24 cellular contexts compared by ENCODE assay signal in genomic region chr16:72620348-72620747, GRCh38.
"Had no signal": no experiment of that assay in that cellular context is flagged by ENCODE, and none has a peak within 500 bp of the region (broad histone marks: within the 10 kb centered on the region; RNA-seq: fewer than 3 reads in every experiment).

No MANE protein-coding gene starts in this region.

- H3K4me1 Mint-ChIP-seq: stimulated activated naive CD8-positive, alpha-beta T cell treated with anti-CD3 and anti-CD28 coated beads, Interleukin-15, amount 100 ng/mL, for 72 hours had no signal

- H3K27ac Mint-ChIP-seq: natural killer cell treated with Interleukin-12 subunit alpha and Interleukin-12 subunit beta and Interleukin-15 and Interleukin-18, amount 100 ng/mL, for 72 hours; stimulated activated naive B cell treated with anti-CD40 and anti-IgM and Interleukin-4, amounts not matched to agents 10 μg/mL and 1 μg/mL and 100 μg/mL, for 72 hours; stimulated activated naive CD8-positive, alpha-beta T cell treated with anti-CD3 and anti-CD28 coated beads, Interleukin-15, amount 100 ng/mL, for 72 hours had no signal

- FAIRE-seq: kidney, pancreas had no signal

- H3K27me3 Mint-ChIP-seq: natural killer cell treated with Interleukin-12 subunit alpha and Interleukin-12 subunit beta and Interleukin-15 and Interleukin-18, amount 100 ng/mL, for 72 hours; stimulated activated naive B cell treated with anti-CD40 and anti-IgM and Interleukin-4, amounts not matched to agents 10 μg/mL and 1 μg/mL and 100 μg/mL, for 72 hours; stimulated activated naive CD8-positive, alpha-beta T cell treated with anti-CD3 and anti-CD28 coated beads, Interleukin-15, amount 100 ng/mL, for 72 hours had no signal

- H3K36me3 ChIP-seq: pancreas, prostate gland, spleen, tibial nerve had no signal

- H3K27me3 ChIP-seq: dorsolateral prefrontal cortex, hepatocyte, pancreas, spleen, testis, tibial nerve had no signal

- H3K4me2 ChIP-seq: hepatocyte had no signal

- H2AFZ ChIP-seq: hepatocyte had no signal

- H3K9me3 ChIP-seq: pancreas, prostate gland, testis, tibial nerve had no signal

- H3K27ac ChIP-seq: dorsolateral prefrontal cortex, hepatocyte, pancreas, prostate gland, spleen, testis, tibial nerve had no signal

- DNase-seq: cortex of kidney; dorsolateral prefrontal cortex; effector CD8-positive, alpha-beta T cell; foreskin melanocyte; head of caudate nucleus; kidney; left cardiac atrium; left ventricle myocardium superior; mesenchymal stem cell; midbrain; occipital lobe; pancreas; retina; spleen; stimulated activated CD4-positive, alpha-beta T cell treated with anti-CD3 and anti-CD28 coated beads, Interleukin-2, amount 100 ng/mL, for 24 hours; stimulated activated CD4-positive, alpha-beta T cell treated with anti-CD3 and anti-CD28 coated beads, Interleukin-4, amount 100 ng/mL, for 4 hours; stimulated activated naive B cell treated with anti-CD40 and anti-IgM and Interleukin-4, amounts not matched to agents 10 μg/mL and 1 μg/mL and 100 μg/mL, for 72 hours; stimulated activated naive CD8-positive, alpha-beta T cell treated with anti-CD3 and anti-CD28 coated beads, Interleukin-15, amount 100 ng/mL, for 72 hours; testis had no signal

- H3K36me3 Mint-ChIP-seq: natural killer cell treated with Interleukin-12 subunit alpha and Interleukin-12 subunit beta and Interleukin-15 and Interleukin-18, amount 100 ng/mL, for 72 hours had no signal

- H3K4me3 Mint-ChIP-seq: natural killer cell treated with Interleukin-12 subunit alpha and Interleukin-12 subunit beta and Interleukin-15 and Interleukin-18, amount 100 ng/mL, for 72 hours; stimulated activated naive B cell treated with anti-CD40 and anti-IgM and Interleukin-4, amounts not matched to agents 10 μg/mL and 1 μg/mL and 100 μg/mL, for 72 hours; stimulated activated naive CD8-positive, alpha-beta T cell treated with anti-CD3 and anti-CD28 coated beads, Interleukin-15, amount 100 ng/mL, for 72 hours had no signal

- H3K4me1 ChIP-seq: pancreas, prostate gland, spleen, testis, tibial nerve had no signal

- H3K79me2 ChIP-seq: hepatocyte had no signal

- H3K4me3 ChIP-seq: dorsolateral prefrontal cortex, hepatocyte, lung, pancreas, prostate gland, spleen, testis, tibial nerve had no signal
